Comparison of ENCODE assay signal across 1 cellular context in genomic region chr5:54310433-54311177, GRCh38.
TF ChIP-seq lines count a peak whose summit lies in the region.

Gene ARL15 (minus strand): TSS chr5:54310573.

TF ChIP-seq in H1, 55 proteins besides CTCF, POLR2A, EP300 and RAD21 (continued from another document):
- TF ChIP-seq ATF2 (IDR thresholded peaks at IDR 0.05; ENCODE audit: low read length) (no peak), SIN3A (conservative IDR thresholded peaks at IDR 0.05 in 1 of 2, IDR thresholded peaks at IDR 0.05 in 1 of 2; ENCODE audit: low read depth in 1 of 2, low read length in 2 of 2) (peak; percentile 24 to 64; a peak in 2 of 4 replicates), RBBP5 (IDR thresholded peaks at IDR 0.05; ENCODE audit: borderline replicate concordance, low read depth, low read length) (no peak; the same call in 1 of the 2 replicates), GTF2F1 (IDR thresholded peaks at IDR 0.05; ENCODE audit: borderline replicate concordance, low read depth, low read length) (peak; percentile 91; the same call in 1 of the 2 replicates), USF2 (IDR thresholded peaks at IDR 0.05; ENCODE audit: low read length) (no peak), GABPA (IDR thresholded peaks at IDR 0.05; ENCODE audit: borderline replicate concordance, insufficient read depth, low read length) (no peak), SP1 (IDR thresholded peaks at IDR 0.05; ENCODE audit: low read depth, low read length) (peak; percentile 67; the same call in 1 of the 2 replicates), SAP30 (IDR thresholded peaks at IDR 0.05; ENCODE audit: insufficient read depth, insufficient replicate concordance, low read length) (no peak), POLR2AphosphoS5 (IDR thresholded peaks at IDR 0.05; ENCODE audit: low read depth, low read length) (peak; percentile 99), E2F6 (IDR thresholded peaks at IDR 0.05) (no peak), KDM4A (IDR thresholded peaks at IDR 0.05; ENCODE audit: low read depth, low read length, severe bottlenecking) (peak; percentile 41), ASH2L (IDR thresholded peaks at IDR 0.05; ENCODE audit: low read length) (peak; percentile 49), SP2 (IDR thresholded peaks at IDR 0.05; ENCODE audit: low read length) (no peak), SP4 (IDR thresholded peaks at IDR 0.05; ENCODE audit: low read length) (no peak), MAX (IDR thresholded peaks at IDR 0.05) (peak; percentile 24; the same call in 1 of the 2 replicates), KDM1A (IDR thresholded peaks at IDR 0.05; ENCODE audit: borderline replicate concordance, low read length) (no peak), NANOG (IDR thresholded peaks at IDR 0.05; ENCODE audit: insufficient read depth, low read depth, low read length, poor library complexity, severe bottlenecking) (no peak), EGR1 (IDR thresholded peaks at IDR 0.05; ENCODE audit: borderline replicate concordance, low read depth, low read length) (peak; percentile 17; the same call in 1 of the 2 replicates), SIRT6 (IDR thresholded peaks at IDR 0.05; ENCODE audit: low read length) (no peak), NRF1 (IDR thresholded peaks at IDR 0.05; ENCODE audit: low read depth, low read length) (no peak), TCF12 (IDR thresholded peaks at IDR 0.05; ENCODE audit: low read depth, low read length) (no peak), PHF8 (conservative IDR thresholded peaks at IDR 0.05; ENCODE audit: low read depth, low read length) (peak; percentile 88), CHD7 (IDR thresholded peaks at IDR 0.05; ENCODE audit: insufficient replicate concordance, low read length) (no peak), CHD2 (IDR thresholded peaks at IDR 0.05; ENCODE audit: low read length) (peak; percentile 51), HDAC2 (IDR thresholded peaks at IDR 0.05; ENCODE audit: borderline replicate concordance in 1 of 2, low read depth in 2 of 2, low read length in 2 of 2) (no peak), RNF2 (IDR thresholded peaks at IDR 0.05; ENCODE audit: borderline replicate concordance, low read depth, low read length, missing control alignments, poor library complexity, severe bottlenecking) (no peak), YY1 (IDR thresholded peaks at IDR 0.05; ENCODE audit: low read depth, low read length) (no peak), SUZ12 (IDR thresholded peaks at IDR 0.05; ENCODE audit: low read length) (no peak), FOSL1 (IDR thresholded peaks at IDR 0.05; ENCODE audit: insufficient read depth, low read depth, low read length) (no peak), JUND (IDR thresholded peaks at IDR 0.05; ENCODE audit: low read length) (no peak), RXRA (IDR thresholded peaks at IDR 0.05; ENCODE audit: insufficient read depth, low read depth, low read length) (no peak), CEBPB (IDR thresholded peaks at IDR 0.05; ENCODE audit: low read depth, low read length) (peak; percentile 91), TAF7 (optimal IDR thresholded peaks at IDR 0.05; ENCODE audit: borderline replicate concordance, low read depth, low read length) (peak; percentile 81), SIX5 (IDR thresholded peaks at IDR 0.05; ENCODE audit: low read depth, low read length) (no peak), TBP (IDR thresholded peaks at IDR 0.05; ENCODE audit: low read depth, low read length) (peak; percentile 97), POU5F1 (IDR thresholded peaks at IDR 0.05; ENCODE audit: low read depth, low read length) (no peak), BRCA1 (IDR thresholded peaks at IDR 0.05; ENCODE audit: low read depth, low read length) (no peak), MAFK (IDR thresholded peaks at IDR 0.05; ENCODE audit: low read depth, low read length) (no peak), ZNF274 (IDR thresholded peaks at IDR 0.05; ENCODE audit: borderline replicate concordance, extremely low read depth, low read length) (no peak), CBX8 (IDR thresholded peaks at IDR 0.05; ENCODE audit: borderline replicate concordance, low read depth, low read length) (no peak), KDM5A (IDR thresholded peaks at IDR 0.05; ENCODE audit: low read length) (no peak), TAF1 (IDR thresholded peaks at IDR 0.05; ENCODE audit: low read depth, low read length) (peak; percentile 97), CBX5 (IDR thresholded peaks at IDR 0.05; ENCODE audit: low read depth, low read length) (no peak), EZH2 (IDR thresholded peaks at IDR 0.05; ENCODE audit: low read depth, low read length, severe bottlenecking) (no peak), CHD1 (IDR thresholded peaks at IDR 0.05; ENCODE audit: low read depth, low read length) (no peak), BCL11A (IDR thresholded peaks at IDR 0.05; ENCODE audit: low read depth in 2 of 2, low read length in 2 of 2) (no peak), RFX5 (IDR thresholded peaks at IDR 0.05; ENCODE audit: borderline replicate concordance, low read depth, low read length) (0 out of 2 replicates have a peak, but pooled peaks have one; percentile 31), JUN (IDR thresholded peaks at IDR 0.05; ENCODE audit: low read depth, low read length) (no peak), HDAC6 (IDR thresholded peaks at IDR 0.05; ENCODE audit: low read depth, low read length) (no peak), TEAD4 (IDR thresholded peaks at IDR 0.05; ENCODE audit: low read depth, low read length) (0 out of 2 replicates have a peak, but pooled peaks have one; percentile 4), ATF3 (IDR thresholded peaks at IDR 0.05; ENCODE audit: insufficient read depth, low read depth, low read length) (no peak), BACH1 (IDR thresholded peaks at IDR 0.05; ENCODE audit: low read length) (no peak), CTBP2 (IDR thresholded peaks at IDR 0.05; ENCODE audit: borderline replicate concordance, insufficient read depth, insufficient read length, low read length) (no peak), CREB1 (IDR thresholded peaks at IDR 0.05) (no peak)
